Comparison of ENCODE assay signal across 1 cellular context in the genomic region with DNA sequence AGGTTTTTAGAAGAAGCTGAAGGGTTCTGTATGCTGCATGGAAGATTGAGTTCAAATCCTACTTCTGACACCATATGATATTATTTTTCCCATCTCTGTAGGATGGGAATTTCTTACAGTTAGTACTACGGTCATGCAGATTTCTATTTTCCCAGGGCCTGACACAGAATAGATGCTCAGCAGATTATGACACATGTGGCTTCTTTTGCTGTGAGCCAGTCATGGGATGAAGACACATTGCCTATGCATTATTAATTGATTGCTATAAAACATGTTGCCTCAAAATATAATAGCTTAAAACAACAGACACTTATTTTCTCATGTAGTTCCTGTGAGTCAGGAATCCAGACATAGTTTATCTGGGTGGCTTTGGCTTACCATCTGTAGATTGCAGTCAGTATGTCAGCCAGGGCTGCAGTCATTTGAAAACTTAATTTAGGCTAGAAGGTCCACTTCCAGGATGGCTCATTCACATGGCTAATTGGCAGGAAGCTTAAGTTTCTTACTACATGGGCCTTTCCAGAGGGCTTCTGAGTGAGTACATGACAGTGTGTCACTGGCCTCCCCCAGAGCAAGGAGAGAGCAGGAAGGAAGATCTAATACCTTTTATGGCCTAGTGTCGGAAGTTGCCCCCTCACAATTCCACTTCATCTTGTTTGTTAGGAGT.
TF ChIP-seq lines count a peak whose summit lies in the region.

No MANE protein-coding gene starts in this region.

TF ChIP-seq in HEK293, 187 proteins besides CTCF, POLR2A, EP300 and RAD21 (continued from another document):
- TF ChIP-seq, protein P1, sequence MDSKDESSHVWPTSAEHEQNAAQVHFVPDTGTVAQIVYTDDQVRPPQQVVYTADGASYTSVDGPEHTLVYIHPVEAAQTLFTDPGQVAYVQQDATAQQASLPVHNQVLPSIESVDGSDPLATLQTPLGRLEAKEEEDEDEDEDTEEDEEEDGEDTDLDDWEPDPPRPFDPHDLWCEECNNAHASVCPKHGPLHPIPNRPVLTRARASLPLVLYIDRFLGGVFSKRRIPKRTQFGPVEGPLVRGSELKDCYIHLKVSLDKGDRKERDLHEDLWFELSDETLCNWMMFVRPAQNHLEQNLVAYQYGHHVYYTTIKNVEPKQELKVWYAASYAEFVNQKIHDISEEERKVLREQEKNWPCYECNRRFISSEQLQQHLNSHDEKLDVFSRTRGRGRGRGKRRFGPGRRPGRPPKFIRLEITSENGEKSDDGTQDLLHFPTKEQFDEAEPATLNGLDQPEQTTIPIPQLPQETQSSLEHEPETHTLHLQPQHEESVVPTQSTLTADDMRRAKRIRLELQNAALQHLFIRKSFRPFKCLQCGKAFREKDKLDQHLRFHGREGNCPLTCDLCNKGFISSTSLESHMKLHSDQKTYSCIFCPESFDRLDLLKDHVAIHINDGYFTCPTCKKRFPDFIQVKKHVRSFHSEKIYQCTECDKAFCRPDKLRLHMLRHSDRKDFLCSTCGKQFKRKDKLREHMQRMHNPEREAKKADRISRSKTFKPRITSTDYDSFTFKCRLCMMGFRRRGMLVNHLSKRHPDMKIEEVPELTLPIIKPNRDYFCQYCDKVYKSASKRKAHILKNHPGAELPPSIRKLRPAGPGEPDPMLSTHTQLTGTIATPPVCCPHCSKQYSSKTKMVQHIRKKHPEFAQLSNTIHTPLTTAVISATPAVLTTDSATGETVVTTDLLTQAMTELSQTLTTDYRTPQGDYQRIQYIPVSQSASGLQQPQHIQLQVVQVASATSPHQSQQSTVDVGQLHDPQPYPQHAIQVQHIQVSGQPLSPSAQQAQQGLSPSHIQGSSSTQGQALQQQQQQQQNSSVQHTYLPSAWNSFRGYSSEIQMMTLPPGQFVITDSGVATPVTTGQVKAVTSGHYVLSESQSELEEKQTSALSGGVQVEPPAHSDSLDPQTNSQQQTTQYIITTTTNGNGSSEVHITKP (tag by site-specific recombination; IDR thresholded peaks at IDR 0.05), result peak; percentile 61
- TF ChIP-seq EGR2 (tag by site-specific recombination; IDR thresholded peaks at IDR 0.05; ENCODE audit: low read depth) (peak; percentile 61), REPIN1 (tag by site-specific recombination; IDR thresholded peaks at IDR 0.05; ENCODE audit: low read depth) (no peak), GLIS1 (tag by site-specific recombination; IDR thresholded peaks at IDR 0.05) (peak; percentile 69), ZNF785 (tag by site-specific recombination; IDR thresholded peaks at IDR 0.05) (no peak), TRIM28 (IDR thresholded peaks at IDR 0.05; ENCODE audit: borderline replicate concordance, low read length) (peak; percentile 94)
- TF ChIP-seq, protein P2, sequence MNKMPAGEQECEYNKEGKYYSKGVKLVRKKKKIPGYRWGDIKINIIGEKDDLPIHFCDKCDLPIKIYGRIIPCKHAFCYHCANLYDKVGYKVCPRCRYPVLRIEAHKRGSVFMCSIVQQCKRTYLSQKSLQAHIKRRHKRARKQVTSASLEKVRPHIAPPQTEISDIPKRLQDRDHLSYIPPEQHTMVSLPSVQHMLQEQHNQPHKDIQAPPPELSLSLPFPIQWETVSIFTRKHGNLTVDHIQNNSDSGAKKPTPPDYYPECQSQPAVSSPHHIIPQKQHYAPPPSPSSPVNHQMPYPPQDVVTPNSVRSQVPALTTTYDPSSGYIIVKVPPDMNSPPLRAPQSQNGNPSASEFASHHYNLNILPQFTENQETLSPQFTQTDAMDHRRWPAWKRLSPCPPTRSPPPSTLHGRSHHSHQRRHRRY (tag by site-specific recombination; IDR thresholded peaks at IDR 0.05), result no peak
- TF ChIP-seq, protein P3, sequence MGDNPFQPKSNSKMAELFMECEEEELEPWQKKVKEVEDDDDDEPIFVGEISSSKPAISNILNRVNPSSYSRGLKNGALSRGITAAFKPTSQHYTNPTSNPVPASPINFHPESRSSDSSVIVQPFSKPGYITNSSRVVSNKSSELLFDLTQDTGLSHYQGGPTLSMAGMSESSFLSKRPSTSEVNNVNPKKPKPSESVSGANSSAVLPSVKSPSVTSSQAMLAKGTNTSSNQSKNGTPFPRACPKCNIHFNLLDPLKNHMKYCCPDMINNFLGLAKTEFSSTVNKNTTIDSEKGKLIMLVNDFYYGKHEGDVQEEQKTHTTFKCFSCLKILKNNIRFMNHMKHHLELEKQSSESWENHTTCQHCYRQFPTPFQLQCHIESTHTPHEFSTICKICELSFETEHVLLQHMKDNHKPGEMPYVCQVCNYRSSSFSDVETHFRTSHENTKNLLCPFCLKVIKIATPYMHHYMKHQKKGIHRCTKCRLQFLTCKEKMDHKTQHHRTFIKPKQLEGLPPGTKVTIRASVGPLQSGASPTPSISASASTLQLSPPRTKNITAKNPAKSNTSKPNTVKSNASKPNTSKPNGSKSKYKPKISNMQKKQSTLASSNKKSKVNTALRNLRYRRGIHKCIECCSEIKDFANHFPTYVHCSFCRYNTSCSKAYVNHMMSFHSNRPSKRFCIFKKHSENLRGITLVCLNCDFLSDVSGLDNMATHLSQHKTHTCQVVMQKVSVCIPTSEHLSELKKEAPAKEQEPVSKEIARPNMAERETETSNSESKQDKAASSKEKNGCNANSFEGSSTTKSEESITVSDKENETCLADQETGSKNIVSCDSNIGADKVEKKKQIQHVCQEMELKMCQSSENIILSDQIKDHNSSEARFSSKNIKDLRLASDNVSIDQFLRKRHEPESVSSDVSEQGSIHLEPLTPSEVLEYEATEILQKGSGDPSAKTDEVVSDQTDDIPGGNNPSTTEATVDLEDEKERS (tag by site-specific recombination; IDR thresholded peaks at IDR 0.05), result no peak
